Comparison of ENCODE assay signal across 13 cellular contexts in the genomic region with DNA sequence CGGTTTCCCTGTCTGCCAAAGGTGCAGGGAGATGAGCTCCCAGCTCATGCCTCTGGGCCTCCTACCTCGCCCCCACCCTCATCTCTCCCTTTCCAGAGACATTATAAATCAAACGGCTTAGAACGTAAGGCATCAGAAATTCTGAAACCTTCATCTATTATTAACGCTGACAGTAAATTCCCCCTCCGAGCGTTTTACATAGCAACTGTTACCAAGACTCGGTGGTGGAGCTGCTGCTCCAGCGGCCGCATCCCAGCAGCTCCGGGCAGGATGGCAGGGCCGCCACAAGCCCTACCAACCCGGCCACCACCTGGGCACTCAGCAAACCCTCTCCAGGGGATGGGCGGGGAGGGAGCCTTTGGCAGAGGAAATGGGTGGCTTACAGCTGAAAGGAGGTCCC.
DNase-seq lines count a peak whose midpoint lies in the region; ATAC-seq and TF ChIP-seq lines count a peak whose summit lies in the region.
"Had no signal": no experiment of that assay in that cellular context is flagged by ENCODE, and none has a peak within 500 bp of the region (broad histone marks: within the 10 kb centered on the region; RNA-seq: fewer than 3 reads in every experiment).

No MANE protein-coding gene starts in this region.

- no peak for ATAC-seq in activated CD8-positive, alpha-beta T cell treated with anti-CD3 and anti-CD28 coated beads for 36 hours
- no peak for ATAC-seq in omental fat pad (ENCODE audit: low FRiP score)
- ATAC-seq: A549, GM23338, lower lobe of right lung had no signal

- intact Hi-C loops in activated CD8-positive, alpha-beta T cell treated with anti-CD3 and anti-CD28 coated beads for 36 hours (cut with micrococcal nuclease), result no loop called here
- intact Hi-C loops in transverse colon (cut with DNase I; ENCODE audit: low total_unique reads), result no loop called here

- WGBS in transverse colon (ENCODE audit: low coverage in 1 of 2), 2 donors, result 84% methylated on average over 14 of the region's 14 CpGs; no CpG with 5 or more reads in 1 of the 2 donors

- H3K4me3 ChIP-seq in brain microvascular endothelial cell (ENCODE audit: low read depth, low read length) (no peak overlapping the region), transverse colon (no peak overlapping the region)
- H3K4me3 ChIP-seq: A549, GM23338, lower lobe of right lung, upper lobe of left lung had no signal

- POLR2A ChIA-PET in activated CD8-positive, alpha-beta T cell treated with anti-CD3 and anti-CD28 coated beads for 36 hours (lab: Charles Lee), result interaction anchor here (0.6 to 1.4 kb wide), 5 partner anchors 13 to 80 kb away, joined by 3 read pairs; no protein-coding TSS in a partner anchor

- no peaks in the 10 kb centered on the region for H3K36me3 Mint-ChIP-seq in activated CD8-positive, alpha-beta T cell treated with anti-CD3 and anti-CD28 coated beads for 36 hours (ENCODE audit: low read depth)
- no peaks in the 10 kb centered on the region for H3K36me3 Mint-ChIP-seq in nephron (ENCODE audit: low read depth)

- TF ChIP-seq CTCF in activated CD8-positive, alpha-beta T cell treated with anti-CD3 and anti-CD28 coated beads for 36 hours (IDR thresholded peaks at IDR 0.05), result no peak
- TF ChIP-seq CTCF in nephron (IDR thresholded peaks at IDR 0.05; ENCODE audit: unreplicated experiment in 3 of 3), result no peak
- TF ChIP-seq CTCF in omental fat pad (IDR thresholded peaks at IDR 0.05), result no peak
- TF ChIP-seq CTCF in brain microvascular endothelial cell (IDR thresholded peaks at IDR 0.05; ENCODE audit: low read depth, low read length, missing control alignments), result no peak
- TF ChIP-seq CTCF in transverse colon (IDR thresholded peaks at IDR 0.05), result no peak

- DNase-seq in NCI-H187 (lab: John Stamatoyannopoulos, UW) (peak; percentile 26 to 45), NCI-H187 treated with DMSO at 0.1 percent for 48 hours (lab: John Stamatoyannopoulos, UW) (no peak), NAMALWA (ENCODE audit: low spot score) (peak; percentile 38), omental fat pad (ENCODE audit: low spot score) (no peak), brain microvascular endothelial cell (no peak), transverse colon (no peak)
- no peak for DNase-seq in activated CD8-positive, alpha-beta T cell treated with anti-CD3 and anti-CD28 coated beads for 36 hours
- DNase-seq: lower lobe of right lung; NK-92 treated with Interleukin-12 subunit alpha and Interleukin-12 subunit beta, amount 100 ng/mL, for 24 hours had no signal

- H3K27ac ChIP-seq in brain microvascular endothelial cell, result no peak overlapping the region
- H3K27ac ChIP-seq in transverse colon, result no peak overlapping the region
- H3K27ac ChIP-seq: A549, lower lobe of right lung had no signal

- H3K4me3 Mint-ChIP-seq in activated CD8-positive, alpha-beta T cell treated with anti-CD3 and anti-CD28 coated beads for 36 hours, result no peak overlapping the region
- no peak overlapping the region for H3K4me3 Mint-ChIP-seq in nephron
- H3K4me3 Mint-ChIP-seq: GM23338 had no signal

- H3K27me3 Mint-ChIP-seq in activated CD8-positive, alpha-beta T cell treated with anti-CD3 and anti-CD28 coated beads for 36 hours, result no peaks in the 10 kb centered on the region
- H3K27me3 Mint-ChIP-seq in nephron (ENCODE audit: low read depth), result peaks cover 3% of the 10 kb centered on the region

- TF ChIP-seq EP300 in transverse colon (IDR thresholded peaks at IDR 0.05; ENCODE audit: low read depth), result no peak

- no peaks in the 10 kb centered on the region for H3K27me3 ChIP-seq in brain microvascular endothelial cell (replicated peaks)
- no peaks in the 10 kb centered on the region for H3K27me3 ChIP-seq in transverse colon
- H3K27me3 ChIP-seq: upper lobe of left lung had no signal

- peaks cover 41% of the 10 kb centered on the region for H3K4me1 Mint-ChIP-seq in activated CD8-positive, alpha-beta T cell treated with anti-CD3 and anti-CD28 coated beads for 36 hours (ENCODE audit: low read depth)
- peaks cover 46% of the 10 kb centered on the region for H3K4me1 Mint-ChIP-seq in nephron

- H3K9me3 Mint-ChIP-seq in activated CD8-positive, alpha-beta T cell treated with anti-CD3 and anti-CD28 coated beads for 36 hours, result no peaks in the 10 kb centered on the region
- H3K9me3 Mint-ChIP-seq in nephron, result no peaks in the 10 kb centered on the region
- H3K9me3 Mint-ChIP-seq: GM23338 had no signal

- CTCF ChIA-PET in activated CD8-positive, alpha-beta T cell treated with anti-CD3 and anti-CD28 coated beads for 36 hours (lab: Charles Lee), result interaction anchor here (1.0 to 1.4 kb wide), 2 partner anchors 19 to 55 kb away, joined by 3 read pairs; no protein-coding TSS in a partner anchor

- no peaks in the 10 kb centered on the region for H3K9me3 ChIP-seq in transverse colon
- H3K9me3 ChIP-seq: A549, lower lobe of right lung, upper lobe of left lung had no signal

- no peaks in the 10 kb centered on the region for H3K36me3 ChIP-seq in brain microvascular endothelial cell (replicated peaks)
- no peaks in the 10 kb centered on the region for H3K36me3 ChIP-seq in transverse colon
- H3K36me3 ChIP-seq: lower lobe of right lung, upper lobe of left lung had no signal

- in situ Hi-C loops in brain microvascular endothelial cell (cut with HindIII; ENCODE audit: low pct_ligation_motif_present, low sequenced_read_pairs), result no loop called here
- in situ Hi-C loops in transverse colon (cut with MboI; ENCODE audit: low pct_ligation_motif_present in 1 of 4, low pct_unique_long_range_greater_than_20kb in 1 of 4, low sequenced_read_pairs in 3 of 4), result no loop called here

- H3K4me1 ChIP-seq in transverse colon, result peaks cover 7 to 15% (median 9%) of the 10 kb centered on the region in 4 donors

- TF ChIP-seq POLR2A in transverse colon (IDR thresholded peaks at IDR 0.05), result no peak

- H3K27ac Mint-ChIP-seq in activated CD8-positive, alpha-beta T cell treated with anti-CD3 and anti-CD28 coated beads for 36 hours, result peak overlapping the region; percentile 84
- H3K27ac Mint-ChIP-seq in nephron, result peak overlapping the region in 2 of 3 experiments; percentile 17 to 72
- H3K27ac Mint-ChIP-seq: GM23338 had no signal

Comparison
In these comparisons a context has a peak if more than half of its experiments do, and no peak if none do; other contexts are left out.
1. DNase-seq: peak in NCI-H187 (2 of 2) and NAMALWA (single experiment); none in NCI-H187 treated with DMSO at 0.1 percent for 48 hours (single experiment), activated CD8-positive, alpha-beta T cell treated with anti-CD3 and anti-CD28 coated beads for 36 hours (single experiment), omental fat pad (single experiment), brain microvascular endothelial cell (single experiment) and transverse colon (single experiment).